In the genomic region with DNA sequence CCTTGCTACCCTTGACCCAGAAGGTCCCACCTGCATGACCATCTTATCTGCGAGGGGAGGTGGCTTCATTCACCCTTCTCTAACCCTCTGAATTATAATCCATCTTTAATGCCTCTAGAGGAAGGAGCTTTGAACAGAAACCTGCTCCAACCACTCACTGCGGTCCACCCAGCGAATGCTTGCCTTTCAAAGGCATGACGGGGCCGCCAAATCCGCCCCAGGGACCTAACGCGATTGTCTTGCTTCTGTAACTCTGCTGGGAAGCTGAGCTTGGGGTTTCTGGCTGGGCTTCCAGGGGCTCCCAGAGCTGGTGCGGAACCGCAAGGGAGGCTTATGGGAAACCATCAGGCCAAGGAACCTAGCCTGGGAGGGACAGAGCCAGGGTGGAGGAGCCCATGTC, we compare ENCODE assay signal across 25 cellular contexts.
"Had no signal": no experiment of that assay in that cellular context is flagged by ENCODE, and none has a peak within 500 bp of the region (broad histone marks: within the 10 kb centered on the region; RNA-seq: fewer than 3 reads in every experiment).

No MANE protein-coding gene starts in this region.

- FAIRE-seq: TTC549 had no signal

- H3K4me3 ChIP-seq: ascending aorta, breast epithelium, cardiac muscle cell, colonic mucosa, esophagus muscularis mucosa, gastrocnemius medialis, heart right ventricle had no signal

- H3K9me3 ChIP-seq: ascending aorta, breast epithelium, colonic mucosa, esophagus muscularis mucosa, gastrocnemius medialis had no signal

- H3K4me1 ChIP-seq: ascending aorta, breast epithelium, colonic mucosa, foreskin keratinocyte, gastrocnemius medialis, heart right ventricle had no signal

- H3K27ac ChIP-seq: ascending aorta, breast epithelium, cardiac muscle cell, colonic mucosa, esophagus muscularis mucosa, foreskin keratinocyte, gastrocnemius medialis, heart right ventricle, VCaP had no signal

- H3K27me3 ChIP-seq: ascending aorta, colonic mucosa, foreskin keratinocyte had no signal

- DNase-seq: activated B cell treated with CpG ODN at 0.5 μM for 24 hours; activated CD4-positive, alpha-beta T cell treated with anti-CD3 and anti-CD28 coated beads for 48 hours; activated CD4-positive, alpha-beta T cell treated with anti-CD3 and anti-CD28 coated beads, Interleukin-2, amount 50 U/mL, for 1 hour; activated CD4-positive, alpha-beta T cell treated with anti-CD3 and anti-CD28 coated beads, Interleukin-2, amount 50 U/mL, for 48 hours; activated CD8-positive, alpha-beta memory T cell treated with anti-CD3 and anti-CD28 coated beads for 24 hours; activated CD8-positive, alpha-beta T cell treated with anti-CD3 and anti-CD28 coated beads for 36 hours; activated effector memory CD4-positive, alpha-beta T cell treated with anti-CD3 and anti-CD28 coated beads, Interleukin-2, amount 50 U/mL, for 16 hours; activated naive CD4-positive, alpha-beta T cell treated with anti-CD3 and anti-CD28 coated beads for 36 hours; activated naive CD8-positive, alpha-beta T cell treated with anti-CD3 and anti-CD28 coated beads, Interleukin-2, amount 10 ng/mL, durations not matched to agents 7 days and 5 days; activated T-cell treated with anti-CD3 and anti-CD28 coated beads, Interleukin-2, amount 50 U/mL, for 4 hours; central memory CD4-positive, alpha-beta T cell; cerebellar nuclear complex; colonic mucosa; effector memory CD4-positive, alpha-beta T cell; erythroblast; foreskin keratinocyte; gastrocnemius medialis; heart right ventricle; T-helper 2 cell had no signal

- H3K36me3 ChIP-seq: ascending aorta, breast epithelium, cardiac muscle cell, colonic mucosa, esophagus muscularis mucosa, gastrocnemius medialis, heart right ventricle had no signal
